Comparison of ENCODE assay signal across 19 cellular contexts in genomic region chr18:39951321-39951720, GRCh38.
DNase-seq lines count a peak whose midpoint lies in the region; ATAC-seq and TF ChIP-seq lines count a peak whose summit lies in the region.
"Had no signal": no experiment of that assay in that cellular context is flagged by ENCODE, and none has a peak within 500 bp of the region (broad histone marks: within the 10 kb centered on the region; RNA-seq: fewer than 3 reads in every experiment).

No MANE protein-coding gene starts in this region.

- H3K27ac Mint-ChIP-seq in activated CD4-positive, alpha-beta memory T cell treated with anti-CD3 and anti-CD28 coated beads, Interleukin-2, amount 10 ng/mL, durations not matched to agents 7 days and 5 days = no peak overlapping the region
- no peak overlapping the region for H3K27ac Mint-ChIP-seq in H9
- H3K27ac Mint-ChIP-seq: CD8-positive, alpha-beta memory T cell had no signal

- in situ Hi-C loops in mammary epithelial cell (cut with MboI; ENCODE audit: low sequenced_read_pairs in 2 of 2) = no loop called here

- no peaks in the 10 kb centered on the region for H3K23me2 ChIP-seq in H9 (ENCODE audit: insufficient read length, low read depth, low read length, poor library complexity, severe bottlenecking)

- no peak overlapping the region for H3K56ac ChIP-seq in H9 (ENCODE audit: insufficient read length, low read depth, low read length)

- intact Hi-C loops in mammary epithelial cell (cut with micrococcal nuclease) = no loop called here

- CTCF ChIA-PET in mammary epithelial cell (lab: Charles Lee; ENCODE audit: low non-redundant PET) = no interaction called here
- CTCF ChIA-PET in activated CD4-positive, alpha-beta memory T cell treated with anti-CD3 and anti-CD28 coated beads, Interleukin-2, amount 10 ng/mL, durations not matched to agents 7 days and 5 days (lab: Charles Lee) = no interaction called here

- H3K27me3 ChIP-seq in mammary epithelial cell (ENCODE audit: insufficient read depth, low read length) = no peaks in the 10 kb centered on the region
- H3K27me3 ChIP-seq in H9 (ENCODE audit: insufficient read depth, low read length) = no peaks in the 10 kb centered on the region
- H3K27me3 ChIP-seq: BE2C, MG63 had no signal

- H4K5ac ChIP-seq in H9 (ENCODE audit: insufficient read length, low read depth, low read length) = no peak overlapping the region

- TF ChIP-seq CTCF in mammary epithelial cell (conservative IDR thresholded peaks at IDR 0.05 in 1 of 2, IDR thresholded peaks at IDR 0.05 in 1 of 2; ENCODE audit: extremely low read depth in 1 of 2, insufficient read depth in 1 of 2, low read depth in 1 of 2, low read length in 2 of 2) (no peak), H9 (conservative IDR thresholded peaks at IDR 0.05) (no peak)

- H2AK5ac ChIP-seq in H9 (ENCODE audit: insufficient read length, low read length) = no peak overlapping the region

- H3K4ac ChIP-seq in H9 (ENCODE audit: low read depth, low read length) = no peak overlapping the region

- no peak overlapping the region for H3K27ac ChIP-seq in mammary epithelial cell (ENCODE audit: insufficient read depth, low read depth, low read length)
- H3K27ac ChIP-seq in H9 (ENCODE audit: insufficient read length, low read depth, low read length) = no peak overlapping the region
- H3K27ac ChIP-seq: SK-N-MC had no signal

- H4K20me1 ChIP-seq in mammary epithelial cell (ENCODE audit: insufficient read depth, low read length) (no peaks in the 10 kb centered on the region), H9 (ENCODE audit: control insufficient read depth, insufficient read depth, insufficient read length) (no peaks in the 10 kb centered on the region)

- no peaks in the 10 kb centered on the region for H3K4me1 Mint-ChIP-seq in activated CD4-positive, alpha-beta memory T cell treated with anti-CD3 and anti-CD28 coated beads, Interleukin-2, amount 10 ng/mL, durations not matched to agents 7 days and 5 days
- H3K4me1 Mint-ChIP-seq in H9 = peaks cover 15 to 17% of the 10 kb centered on the region in 2 experiments
- H3K4me1 Mint-ChIP-seq: CD8-positive, alpha-beta memory T cell had no signal

- no peak overlapping the region for H3K4me2 ChIP-seq in mammary epithelial cell (ENCODE audit: insufficient read depth, low read depth, low read length)
- no peak overlapping the region for H3K4me2 ChIP-seq in H9 (ENCODE audit: insufficient read depth, insufficient read length, low read length)

- no peak overlapping the region for H4K8ac ChIP-seq in H9 (replicated peaks; ENCODE audit: insufficient read length, low read depth, low read length)

- H3K14ac ChIP-seq in H9 (ENCODE audit: insufficient read depth, low read length) = no peak overlapping the region

- WGBS in mammary epithelial cell (ENCODE audit: low coverage, missing lambda C conversion rate) = 78% methylated on average over 4 of the region's 4 CpGs
- WGBS in H9 (ENCODE audit: extremely low coverage, insufficient read length, low lambda C conversion rate) = no CpG with 5 or more reads among the region's 4 CpGs

- no peak for ATAC-seq in GM19328 (IDR thresholded peaks at IDR 0.05; ENCODE audit: unreplicated experiment)
- ATAC-seq: K562, Right ventricle myocardium inferior had no signal

- no peaks in the 10 kb centered on the region for H3K79me1 ChIP-seq in H9 (ENCODE audit: insufficient read depth, low read depth, low read length, poor library complexity, severe bottlenecking)

- DNase-seq in GM04503 (ENCODE audit: low read depth) = peak; percentile 7
- peak; percentile 16 for DNase-seq in NCI-H1436 (lab: John Stamatoyannopoulos, UW)
- peak; percentile 36 for DNase-seq in mammary epithelial cell
- DNase-seq in iris pigment epithelial cell (ENCODE audit: low read depth) = peak; percentile 45
- no peak for DNase-seq in activated CD4-positive, alpha-beta memory T cell treated with anti-CD3 and anti-CD28 coated beads, Interleukin-2, amount 10 ng/mL, durations not matched to agents 7 days and 5 days
- no peak for DNase-seq in NCI-H2171 (lab: John Stamatoyannopoulos, UW)
- DNase-seq in H9 = no peak
- DNase-seq: ACHN; BE2C; CD8-positive, alpha-beta memory T cell; MG63; NCI-H1092 treated with DMSO at 0.1 percent for 48 hours; NCI-H187; NCI-H446; NCI-H748 treated with DMSO at 0.1 percent for 48 hours had no signal

- no peak overlapping the region for H3T11ph ChIP-seq in H9 (ENCODE audit: low read length)

- no TSS peak for BruUV-seq in mammary epithelial cell (replicated peaks; lab: Mats Ljungman, UMichigan)

- H3K4me1 ChIP-seq in mammary epithelial cell (ENCODE audit: insufficient read depth, low read length) (peaks cover 20% of the 10 kb centered on the region), H9 (ENCODE audit: insufficient read depth, low read length) (peaks cover 5% of the 10 kb centered on the region; the same call in 1 of the 2 replicates)
- H3K4me1 ChIP-seq: BE2C had no signal

- no peak overlapping the region for H2BK15ac ChIP-seq in H9 (ENCODE audit: low read depth, low read length)

- dilution Hi-C loops in mammary epithelial cell (cut with HindIII; ENCODE audit: low sequenced_read_pairs) = no loop called here

- no peak overlapping the region for H3K18ac ChIP-seq in H9 (ENCODE audit: insufficient read length, low read depth, low read length)

- no peak overlapping the region for H3K4me3 Mint-ChIP-seq in activated CD4-positive, alpha-beta memory T cell treated with anti-CD3 and anti-CD28 coated beads, Interleukin-2, amount 10 ng/mL, durations not matched to agents 7 days and 5 days
- H3K4me3 Mint-ChIP-seq in H9 = no peak overlapping the region
- H3K4me3 Mint-ChIP-seq: CD8-positive, alpha-beta memory T cell had no signal

- no peaks in the 10 kb centered on the region for H3K36me3 Mint-ChIP-seq in activated CD4-positive, alpha-beta memory T cell treated with anti-CD3 and anti-CD28 coated beads, Interleukin-2, amount 10 ng/mL, durations not matched to agents 7 days and 5 days (ENCODE audit: low read depth)
- 0 out of 7 replicates have a peak, but pooled peaks cover 0 to 3% (median 0%) of the 10 kb centered on the region in 3 experiments for H3K36me3 Mint-ChIP-seq in H9 (ENCODE audit: insufficient read depth in 1 of 3, low read depth in 3 of 3)
- H3K36me3 Mint-ChIP-seq: CD8-positive, alpha-beta memory T cell had no signal

- no peak overlapping the region for H2BK120ac ChIP-seq in H9 (ENCODE audit: low read depth, low read length, poor library complexity, severe bottlenecking)

- H3K9ac ChIP-seq in mammary epithelial cell (ENCODE audit: insufficient read depth, low read length) = no peak overlapping the region
- H3K9ac ChIP-seq in H9 (ENCODE audit: extremely low read depth, insufficient read length, low read length) = no peak overlapping the region

- H3K36me3 ChIP-seq in mammary epithelial cell (ENCODE audit: insufficient read depth, low read length) = no peaks in the 10 kb centered on the region
- H3K36me3 ChIP-seq: BE2C, MG63 had no signal

- no peaks in the 10 kb centered on the region for H3K9me3 ChIP-seq in mammary epithelial cell (replicated peaks; ENCODE audit: insufficient read depth, low read length)
- H3K9me3 ChIP-seq in H9 (ENCODE audit: control insufficient read depth, low read depth, low read length) = no peaks in the 10 kb centered on the region
- H3K9me3 ChIP-seq: BE2C, MG63 had no signal

- no peak overlapping the region for H4K91ac ChIP-seq in H9 (ENCODE audit: insufficient read length, low read depth, low read length)

- H3K79me2 ChIP-seq in mammary epithelial cell (ENCODE audit: insufficient read depth, low read length) = no peaks in the 10 kb centered on the region
- H3K79me2 ChIP-seq in H9 (ENCODE audit: insufficient read depth, low read length) = no peaks in the 10 kb centered on the region

- POLR2A ChIA-PET in activated CD4-positive, alpha-beta memory T cell treated with anti-CD3 and anti-CD28 coated beads, Interleukin-2, amount 10 ng/mL, durations not matched to agents 7 days and 5 days (lab: Charles Lee) = no interaction called here

- no peaks in the 10 kb centered on the region for H3K27me3 Mint-ChIP-seq in activated CD4-positive, alpha-beta memory T cell treated with anti-CD3 and anti-CD28 coated beads, Interleukin-2, amount 10 ng/mL, durations not matched to agents 7 days and 5 days
- no peaks in the 10 kb centered on the region for H3K27me3 Mint-ChIP-seq in H9 (ENCODE audit: low read depth)
- H3K27me3 Mint-ChIP-seq: CD8-positive, alpha-beta memory T cell had no signal

- H2BK20ac ChIP-seq in H9 (ENCODE audit: low read depth, low read length, poor library complexity, severe bottlenecking) = no peak overlapping the region

- no peak overlapping the region for H3K4me3 ChIP-seq in mammary epithelial cell (replicated peaks in 1 of 3; ENCODE audit: insufficient read depth in 1 of 3, low read depth in 2 of 3, low read length in 3 of 3)
- H3K4me3 ChIP-seq: K562, MG63, SK-N-MC had no signal

- no peak overlapping the region for H2BK5ac ChIP-seq in H9 (ENCODE audit: insufficient read length, low read length)

- H2AFZ ChIP-seq in mammary epithelial cell (ENCODE audit: low read depth, low read length) (no peak overlapping the region), H9 (ENCODE audit: low read length) (no peak overlapping the region)

- no peaks in the 10 kb centered on the region for H3K9me3 Mint-ChIP-seq in activated CD4-positive, alpha-beta memory T cell treated with anti-CD3 and anti-CD28 coated beads, Interleukin-2, amount 10 ng/mL, durations not matched to agents 7 days and 5 days
- H3K9me3 Mint-ChIP-seq in H9 = no peaks in the 10 kb centered on the region

- H2BK12ac ChIP-seq in H9 (ENCODE audit: insufficient read length, low read depth, low read length) = no peak overlapping the region

- H3K23ac ChIP-seq in H9 (ENCODE audit: insufficient read length, low read depth, low read length) = no peak overlapping the region

Comparison
In these comparisons a context has a peak if more than half of its experiments do, and no peak if none do; other contexts are left out.
1. DNase-seq: peak in GM04503 (single experiment), NCI-H1436 (single experiment), mammary epithelial cell (single experiment) and iris pigment epithelial cell (single experiment); none in activated CD4-positive, alpha-beta memory T cell treated with anti-CD3 and anti-CD28 coated beads, Interleukin-2, amount 10 ng/mL, durations not matched to agents 7 days and 5 days (single experiment), NCI-H2171 (single experiment) and H9 (single experiment).